Comparison of ENCODE assay signal across 8 cellular contexts in the genomic region with DNA sequence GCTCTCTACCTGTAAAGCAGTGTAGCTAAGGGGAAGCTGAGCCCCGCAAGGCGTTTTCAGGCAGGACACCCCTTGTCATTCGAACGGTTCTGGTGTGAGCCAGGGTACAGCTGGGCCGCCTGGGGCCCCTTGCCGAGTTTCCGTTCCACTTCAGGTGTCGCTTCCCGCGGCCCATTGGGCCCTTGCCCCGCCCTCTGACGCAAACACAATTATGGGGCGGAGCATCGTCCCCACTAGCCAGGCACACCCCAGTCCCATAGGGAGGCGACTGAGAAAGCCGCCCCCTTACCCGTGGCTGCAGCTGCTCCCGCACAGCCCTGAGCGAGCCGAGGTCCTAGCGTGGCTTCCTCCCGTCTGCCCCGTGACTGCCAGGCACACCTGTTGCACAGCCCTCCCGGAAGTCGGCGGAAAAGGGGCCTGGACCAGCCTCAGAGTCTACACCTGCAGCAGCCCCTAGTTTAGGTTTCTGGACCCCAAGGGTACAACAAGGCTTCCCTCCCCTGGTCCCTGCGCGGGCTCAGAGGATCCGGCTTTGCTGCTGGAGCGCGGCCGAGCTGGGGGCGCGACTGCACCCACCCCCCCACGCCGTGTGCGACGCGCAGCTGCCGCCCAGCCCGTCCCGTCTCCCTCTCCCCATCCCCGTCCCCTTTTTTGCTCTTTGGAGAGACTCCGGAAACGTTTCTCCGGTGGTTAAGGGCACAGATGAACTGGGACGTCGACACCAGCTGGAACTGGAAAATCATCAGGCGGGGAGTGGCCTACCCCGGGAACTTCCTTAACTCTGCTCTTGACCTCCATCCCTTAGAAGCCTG. TPM values are rescaled to one million over a fixed set of nuclear protein-coding genes. Genes with fewer than 3 reads are reported as not detected.
DNase-seq lines count a peak whose midpoint lies in the region; ATAC-seq and TF ChIP-seq lines count a peak whose summit lies in the region.

A gene with protein sequence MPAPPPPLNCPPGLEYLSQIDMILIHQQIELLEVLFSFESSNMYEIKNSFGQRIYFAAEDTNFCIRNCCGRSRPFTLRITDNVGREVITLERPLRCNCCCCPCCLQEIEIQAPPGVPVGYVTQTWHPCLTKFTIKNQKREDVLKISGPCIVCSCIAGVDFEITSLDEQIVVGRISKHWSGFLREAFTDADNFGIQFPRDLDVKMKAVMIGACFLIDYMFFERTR (minus strand): TSS at position 356 of the 812 bp plus-strand sequence. CDS start 9,657 bp downstream, outside the sequence.

- H3K27ac Mint-ChIP-seq in activated T-helper 17 cell treated with anti-CD3 and anti-CD28 coated beads, Interleukin-2, amount 50 U/mL, for 72 hours: peak within 1 kb of the TSS; percentile 67
- H3K27ac Mint-ChIP-seq in type B pancreatic cell: peak within 1 kb of the TSS; percentile 67

- peak; percentile 65 for DNase-seq in NCI-H460 (ENCODE audit: extremely low read depth, low read depth)
- peak in 1 of 2 donors; percentile 57 for DNase-seq in foreskin fibroblast
- DNase-seq in pons (ENCODE audit: low spot score): peak; percentile 44
- no peak for DNase-seq in type B pancreatic cell (ENCODE audit: extremely low spot score, unreplicated experiment)
- no peak for DNase-seq in HAP-1 (ENCODE audit: low spot score in 2 of 2)

- no peaks in the 10 kb centered on the region for H3K36me3 Mint-ChIP-seq in activated T-helper 17 cell treated with anti-CD3 and anti-CD28 coated beads, Interleukin-2, amount 50 U/mL, for 72 hours (ENCODE audit: low read depth)
- H3K36me3 Mint-ChIP-seq in type B pancreatic cell: no peaks in the 10 kb centered on the region

- H3K27me3 Mint-ChIP-seq in activated T-helper 17 cell treated with anti-CD3 and anti-CD28 coated beads, Interleukin-2, amount 50 U/mL, for 72 hours: peaks cover 6% of the 10 kb centered on the region
- no peaks in the 10 kb centered on the region for H3K27me3 Mint-ChIP-seq in type B pancreatic cell

- no peaks in the 10 kb centered on the region for H3K9me3 Mint-ChIP-seq in activated T-helper 17 cell treated with anti-CD3 and anti-CD28 coated beads, Interleukin-2, amount 50 U/mL, for 72 hours
- no peaks in the 10 kb centered on the region for H3K9me3 Mint-ChIP-seq in type B pancreatic cell

- peak within 1 kb of the TSS; percentile 78 for H3K4me3 Mint-ChIP-seq in activated T-helper 17 cell treated with anti-CD3 and anti-CD28 coated beads, Interleukin-2, amount 50 U/mL, for 72 hours
- H3K4me3 Mint-ChIP-seq in type B pancreatic cell: peak within 1 kb of the TSS; percentile 76

- in situ Hi-C loops in HAP-1 (cut with MboI; ENCODE audit: low sequenced_read_pairs): no loop called here

- H3K4me3 ChIP-seq in foreskin fibroblast (ENCODE audit: low read depth in 1 of 2, low read length in 2 of 2): peak within 1 kb of the TSS; percentile 25 to 54
- H3K4me3 ChIP-seq in HAP-1: no peak within 1 kb of the TSS

- TF ChIP-seq POLR2A in GM18505 (IDR thresholded peaks at IDR 0.05; ENCODE audit: borderline replicate concordance, extremely low read depth, insufficient read depth, insufficient read length): peak; percentile 53

- no peaks in the 10 kb centered on the region for H3K9me3 ChIP-seq in HAP-1

- TF ChIP-seq CTCF in foreskin fibroblast (IDR thresholded peaks at IDR 0.05; ENCODE audit: low read depth, low read length) (no peak), type B pancreatic cell (conservative IDR thresholded peaks at IDR 0.05) (no peak)

- no peaks in the 10 kb centered on the region for H3K4me1 Mint-ChIP-seq in activated T-helper 17 cell treated with anti-CD3 and anti-CD28 coated beads, Interleukin-2, amount 50 U/mL, for 72 hours
- no peaks in the 10 kb centered on the region for H3K4me1 Mint-ChIP-seq in type B pancreatic cell (ENCODE audit: unreplicated experiment)

- H3K36me3 ChIP-seq in HAP-1 (replicated peaks): no peaks in the 10 kb centered on the region

- H3K27me3 ChIP-seq in HAP-1 (ENCODE audit: low read depth): no peaks in the 10 kb centered on the region

- H3K4me1 ChIP-seq in HAP-1: peaks cover 6% of the 10 kb centered on the region; the same call in 1 of the 2 replicates

- ATAC-seq in GM18505 (IDR thresholded peaks at IDR 0.05; ENCODE audit: unreplicated experiment): peak; percentile 98
- peak; percentile 98 for ATAC-seq in HG02840 (IDR thresholded peaks at IDR 0.05; ENCODE audit: low FRiP score, unreplicated experiment)
- peak; percentile 97 for ATAC-seq in activated T-helper 17 cell treated with anti-CD3 and anti-CD28 coated beads, Interleukin-2, amount 50 U/mL, for 72 hours (replicated peaks)

RNA-seq across cellular contexts. Expression of the gene that starts here (rescaled TPM):
- total RNA-seq in NCI-H460 (2014; rRNA removed; shearing (Covaris generic)): 0.43 TPM in 1 of 2 replicates, not detected in the other
- polyA plus RNA-seq in NCI-H460 (2014; cell fraction: nucleus; rRNA removed): not detected in 2 replicates
- total RNA-seq in activated T-helper 17 cell treated with anti-CD3 and anti-CD28 coated beads, Interleukin-2, amount 50 U/mL, for 72 hours: not detected
- 0.62 TPM in 1 of 2 replicates, not detected in the other for total RNA-seq in type B pancreatic cell (ENCODE audit: low replicate concordance)

Comparison
In these comparisons a context has a peak if more than half of its experiments do, and no peak if none do; other contexts are left out.
1. Peak in DNase-seq in NCI-H460; RNA of the gene not detected or under 1 TPM.
2. Peak in ATAC-seq in activated T-helper 17 cell treated with anti-CD3 and anti-CD28 coated beads, Interleukin-2, amount 50 U/mL, for 72 hours; RNA of the gene not detected or under 1 TPM.